Comparison of ENCODE assay signal across 1 cellular context in the genomic region with DNA sequence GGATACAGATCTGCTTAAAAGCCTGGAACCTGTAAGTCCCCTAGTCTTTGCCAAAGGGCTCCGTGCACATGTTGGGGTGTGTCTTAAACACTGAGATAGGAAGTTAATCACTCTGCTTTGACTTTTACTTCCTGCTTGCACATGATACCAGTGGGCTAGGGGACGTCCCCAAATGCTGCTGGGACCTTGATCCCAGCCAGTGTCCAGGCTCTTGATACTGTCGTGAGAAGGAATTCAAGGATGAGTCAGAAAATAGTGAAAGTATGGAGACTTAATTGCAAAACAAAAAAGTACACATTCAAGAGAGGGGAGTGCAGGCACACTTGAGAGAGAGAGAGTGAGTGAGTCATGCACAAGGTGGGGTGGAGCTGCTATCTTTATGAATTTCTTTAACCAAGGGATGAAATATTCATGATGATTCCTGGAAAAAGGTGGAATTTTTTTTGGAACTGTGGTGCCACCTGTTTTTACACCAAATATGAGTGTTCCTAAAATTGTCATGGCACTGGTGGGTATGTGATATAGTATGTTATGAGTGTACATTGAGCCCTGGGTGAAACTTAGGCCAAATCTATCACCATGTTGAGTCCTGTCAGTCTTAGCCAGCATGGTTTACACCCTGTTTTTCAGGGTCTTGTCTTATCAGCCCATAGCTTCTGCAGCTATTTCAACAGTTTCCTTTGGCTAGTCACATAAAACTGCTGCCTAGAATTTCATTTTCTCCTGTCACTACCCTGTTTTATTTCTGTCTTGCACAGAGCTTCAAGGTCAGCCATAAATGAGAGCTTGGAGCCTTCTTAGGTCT.
TF ChIP-seq lines count a peak whose summit lies in the region.

No MANE protein-coding gene starts in this region.

TF ChIP-seq in SK-N-SH treated with all-trans-retinoic acid at 6 μM for 48 hours, 23 proteins besides CTCF, POLR2A, EP300 and RAD21 (continued from another document):
- TF ChIP-seq, protein P1, sequence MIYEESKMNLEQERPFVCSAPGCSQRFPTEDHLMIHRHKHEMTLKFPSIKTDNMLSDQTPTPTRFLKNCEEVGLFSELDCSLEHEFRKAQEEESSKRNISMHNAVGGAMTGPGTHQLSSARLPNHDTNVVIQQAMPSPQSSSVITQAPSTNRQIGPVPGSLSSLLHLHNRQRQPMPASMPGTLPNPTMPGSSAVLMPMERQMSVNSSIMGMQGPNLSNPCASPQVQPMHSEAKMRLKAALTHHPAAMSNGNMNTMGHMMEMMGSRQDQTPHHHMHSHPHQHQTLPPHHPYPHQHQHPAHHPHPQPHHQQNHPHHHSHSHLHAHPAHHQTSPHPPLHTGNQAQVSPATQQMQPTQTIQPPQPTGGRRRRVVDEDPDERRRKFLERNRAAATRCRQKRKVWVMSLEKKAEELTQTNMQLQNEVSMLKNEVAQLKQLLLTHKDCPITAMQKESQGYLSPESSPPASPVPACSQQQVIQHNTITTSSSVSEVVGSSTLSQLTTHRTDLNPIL (CRISPR knock-in tag; IDR thresholded peaks at IDR 0.05; ENCODE audit: low read depth) = no peak
- TF ChIP-seq RARB (CRISPR knock-in tag; IDR thresholded peaks at IDR 0.05) = no peak
TF ChIP-seq in SK-N-SH treated with all-trans-retinoic acid at 6 μM for 48 hours: peak in this region for 0.
